Comparison of ENCODE assay signal across 11 cellular contexts in the genomic region with DNA sequence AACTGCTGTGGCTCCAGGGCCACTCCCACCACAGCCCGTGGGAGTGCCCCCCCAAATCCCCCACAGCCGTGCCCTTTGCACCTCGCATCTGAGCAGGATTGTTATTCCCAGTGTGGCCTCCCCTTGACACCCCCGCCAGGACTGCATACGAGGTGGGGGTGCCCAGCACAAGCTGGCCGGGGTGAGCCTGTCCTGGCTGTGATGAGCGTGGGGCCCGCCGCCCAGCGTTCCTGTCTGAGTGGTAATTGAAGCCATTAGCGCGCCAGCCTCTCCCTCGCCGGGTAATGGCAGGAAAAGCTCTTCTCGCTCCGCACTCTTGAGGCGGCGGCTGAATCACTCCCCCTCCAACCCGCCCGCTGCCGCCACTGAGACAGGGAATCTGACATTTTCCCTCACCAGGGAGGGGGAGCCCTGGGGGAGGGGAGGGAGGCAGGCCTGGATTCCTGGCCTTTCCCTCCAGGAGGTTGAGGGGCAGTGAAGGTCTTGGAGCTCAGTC. TPM values are rescaled to one million over a fixed set of nuclear protein-coding genes. Genes with fewer than 3 reads are reported as not detected.
DNase-seq lines count a peak whose midpoint lies in the region; ATAC-seq and TF ChIP-seq lines count a peak whose summit lies in the region.
"Had no signal": no experiment of that assay in that cellular context is flagged by ENCODE, and none has a peak within 500 bp of the region (broad histone marks: within the 10 kb centered on the region; RNA-seq: fewer than 3 reads in every experiment).

No MANE protein-coding gene starts in this region.

- H3K9me3 Mint-ChIP-seq in glutamatergic neuron (ENCODE audit: unreplicated experiment) (peaks cover 3% of the 10 kb centered on the region), natural killer cell (no peaks in the 10 kb centered on the region)
- H3K9me3 Mint-ChIP-seq: naive thymus-derived CD4-positive, alpha-beta T cell had no signal

- POLR2A ChIA-PET in PC-9 (lab: Charles Lee; ENCODE audit: unreplicated experiment): interaction anchor here (0.5 to 1.1 kb wide), 5 partner anchors 16 to 486 kb away, joined by 3 to 13 read pairs (median 7); no protein-coding TSS in a partner anchor

- peaks cover 5% of the 10 kb centered on the region for H3K36me3 Mint-ChIP-seq in glutamatergic neuron (ENCODE audit: unreplicated experiment)
- no peaks in the 10 kb centered on the region for H3K36me3 Mint-ChIP-seq in natural killer cell
- H3K36me3 Mint-ChIP-seq: naive thymus-derived CD4-positive, alpha-beta T cell had no signal

- no peaks in the 10 kb centered on the region for H3K9me3 ChIP-seq in PC-9 (ENCODE audit: insufficient read depth, low read depth)

- peak overlapping the region; percentile 74 for H3K4me2 ChIP-seq in PC-9

- H3K79me2 ChIP-seq in PC-9 (ENCODE audit: low read depth): peaks cover 56% of the 10 kb centered on the region

- H3K27me3 ChIP-seq in PC-9 (ENCODE audit: insufficient read depth, low read depth): no peaks in the 10 kb centered on the region

- BruUV-seq in PC-9 (replicated peaks; lab: Mats Ljungman, UMichigan): no TSS peak

- no peaks in the 10 kb centered on the region for H4K20me1 ChIP-seq in PC-9 (ENCODE audit: insufficient read depth)

- no peak overlapping the region; the same call in 1 of the 2 replicates for H3K4me3 ChIP-seq in PC-9

- no peak for TF ChIP-seq CTCF in PC-9 (conservative IDR thresholded peaks at IDR 0.05)
- no peak for TF ChIP-seq CTCF in glutamatergic neuron (IDR thresholded peaks at IDR 0.05; ENCODE audit: partially characterized antibody, unreplicated experiment)
- no peak for TF ChIP-seq CTCF in natural killer cell (IDR thresholded peaks at IDR 0.05)

- H3K9me2 ChIP-seq in PC-9 (ENCODE audit: insufficient read depth): no peaks in the 10 kb centered on the region

- peaks cover 13% of the 10 kb centered on the region for H3K4me1 Mint-ChIP-seq in glutamatergic neuron (ENCODE audit: low read depth, unreplicated experiment)
- peaks cover 8 to 9% of the 10 kb centered on the region in 2 donors for H3K4me1 Mint-ChIP-seq in natural killer cell

- ATAC-seq in natural killer cell (no peak), HG02885 (IDR thresholded peaks at IDR 0.05; ENCODE audit: poor library complexity, unreplicated experiment) (no peak), GM19324 (IDR thresholded peaks at IDR 0.05; ENCODE audit: low FRiP score, unreplicated experiment) (no peak)

- no peak overlapping the region for H3K27ac Mint-ChIP-seq in glutamatergic neuron (ENCODE audit: unreplicated experiment)
- H3K27ac Mint-ChIP-seq in natural killer cell: no peak overlapping the region
- H3K27ac Mint-ChIP-seq: naive thymus-derived CD4-positive, alpha-beta T cell had no signal

- peaks cover 19% of the 10 kb centered on the region for H3K36me3 ChIP-seq in PC-9 (ENCODE audit: low read depth)

- H3K4me3 Mint-ChIP-seq in glutamatergic neuron (ENCODE audit: unreplicated experiment) (no peak overlapping the region), natural killer cell (no peak overlapping the region)
- H3K4me3 Mint-ChIP-seq: naive thymus-derived CD4-positive, alpha-beta T cell had no signal

- peaks cover 7% of the 10 kb centered on the region for H3K27me3 Mint-ChIP-seq in glutamatergic neuron (ENCODE audit: unreplicated experiment)
- peaks cover 0 to 4% of the 10 kb centered on the region in 2 donors for H3K27me3 Mint-ChIP-seq in natural killer cell (ENCODE audit: low read depth in 2 of 2)

- intact Hi-C loops in PC-9 (cut with micrococcal nuclease; ENCODE audit: unreplicated experiment) (loop anchor here (10.0 kb wide), 1 partner anchor 276 kb away; no protein-coding TSS in a partner anchor), natural killer cell (cut with micrococcal nuclease) (no loop called here)

- peaks cover 45% of the 10 kb centered on the region for H3K4me1 ChIP-seq in PC-9 (replicated peaks; ENCODE audit: insufficient read depth)

- DNase-seq in EL: peak; percentile 20
- DNase-seq in PC-9: peak in 1 of 2 experiments; percentile 12
- DNase-seq in glutamatergic neuron: peak; percentile 83
- peak; percentile 56 for DNase-seq in putamen (ENCODE audit: low spot score)
- DNase-seq in natural killer cell: no peak
- DNase-seq in SHP77 (lab: John Stamatoyannopoulos, UW): no peak
- DNase-seq: activated CD4-positive, alpha-beta T cell treated with anti-CD3 and anti-CD28 coated beads for 4 hours; central memory CD4-positive, alpha-beta T cell; naive thymus-derived CD4-positive, alpha-beta T cell had no signal

- CTCF ChIA-PET in PC-9 (lab: Charles Lee): interaction anchor here (0.6 to 1.0 kb wide), 4 partner anchors 22 to 353 kb away, joined by 3 to 12 read pairs (median 5); no protein-coding TSS in a partner anchor

- no peak overlapping the region for H2AFZ ChIP-seq in PC-9

- peak overlapping the region; percentile 39; the same call in 1 of the 2 replicates for H3K27ac ChIP-seq in PC-9

- peaks cover 37% of the 10 kb centered on the region for H3F3A ChIP-seq in PC-9 (ENCODE audit: insufficient read depth, low read depth)

RNA-seq across cellular contexts. Expression of a gene that starts 27.7 kb away (rescaled TPM):
- total RNA-seq in PC-9 (2021) (359 and 439 TPM in 2 replicates), glutamatergic neuron (ENCODE audit: unreplicated experiment) (171 TPM), natural killer cell (1 to 10 TPM in 1 of 3 donors, under 1 TPM in 1, not detected in 1; 0.12 to 1.9 TPM)

Comparison
In these comparisons a context has a peak if more than half of its experiments do, and no peak if none do; other contexts are left out.
1. DNase-seq: peak in EL (single experiment), glutamatergic neuron (single experiment) and putamen (single experiment); none in natural killer cell (single experiment) and SHP77 (0 of 2).
2. RNA of a gene that starts 27.7 kb away (total RNA-seq): 359 to 439 TPM in PC-9 and 171 TPM in glutamatergic neuron (single experiment); 0.12 to 1.9 TPM in natural killer cell; every median in the first group is over 10 times any median in the second.